Comparison of ENCODE assay signal across 27 cellular contexts in genomic region chr10:131056091-131056490, GRCh38.
DNase-seq lines count a peak whose midpoint lies in the region; ATAC-seq, FAIRE-seq and TF ChIP-seq lines count a peak whose summit lies in the region.
"Had no signal": no experiment of that assay in that cellular context is flagged by ENCODE, and none has a peak within 500 bp of the region (broad histone marks: within the 10 kb centered on the region; RNA-seq: fewer than 3 reads in every experiment).

No MANE protein-coding gene starts in this region.

- FAIRE-seq in H1 (lab: Jason Lieb, UNC) = no peak
- FAIRE-seq: A204.1, GM12878, GM12892, GM18507 had no signal

- 90% methylated on average over 12 of the region's 12 CpGs; no CpG with 5 or more reads in 1 of the 2 experiments for WGBS in H1 (ENCODE audit: extremely low coverage in 1 of 2, insufficient coverage in 1 of 2, insufficient read length in 1 of 2, insufficient replicate concordance in 2 of 2, low coverage in 1 of 2, low lambda C conversion rate in 2 of 2, missing lambda C conversion rate in 1 of 2), 2 experiments
- WGBS in spleen, 5 donors = 70 to 85% (median 74%) methylated on average over 12 of the region's 12 CpGs

- intact Hi-C loops in Right ventricle myocardium inferior (cut with DNase I) = no loop called here
- intact Hi-C loops in left cardiac atrium (cut with DNase I) = no loop called here
- intact Hi-C loops in spleen (cut with DNase I; ENCODE audit: low total_unique reads) = no loop called here

- H3K4me1 ChIP-seq in H1 (replicated peaks in 1 of 4; ENCODE audit: control insufficient read depth in 3 of 4, insufficient read depth in 4 of 4, low read length in 3 of 4) (peaks cover 0 to 2% (median 0%) of the 10 kb centered on the region in 4 experiments; a peak in 2 of 7 replicates), spleen (no peaks in the 10 kb centered on the region)
- H3K4me1 ChIP-seq: BE2C, BLaER1 had no signal

- TF ChIP-seq CTCF in H1 (IDR thresholded peaks at IDR 0.05; ENCODE audit: control extremely low read depth in 1 of 3, insufficient read depth in 1 of 3, low read depth in 1 of 3, low read length in 3 of 3) = no peak
- TF ChIP-seq CTCF in spleen (IDR thresholded peaks at IDR 0.05 in 8 of 11, conservative IDR thresholded peaks at IDR 0.05 in 3 of 11) = no peak

- POLR2A ChIA-PET in H1 (lab: Charles Lee; ENCODE audit: partially characterized antibody) = no interaction called here

- no peaks in the 10 kb centered on the region for H3K79me2 ChIP-seq in H1 (ENCODE audit: control insufficient read depth in 1 of 2, insufficient read depth in 2 of 2, low read length in 2 of 2)

- no peak overlapping the region for H2BK120ac ChIP-seq in H1 (replicated peaks; ENCODE audit: low read depth, low read length)

- H3K27me3 ChIP-seq in H1 (replicated peaks in 1 of 4; ENCODE audit: control insufficient read depth in 3 of 4, extremely low read depth in 1 of 4, insufficient read depth in 3 of 4, low read length in 3 of 4) (no peaks in the 10 kb centered on the region), spleen (replicated peaks in 1 of 7) (no peaks in the 10 kb centered on the region)
- H3K27me3 ChIP-seq: BE2C, BLaER1 had no signal

- no peaks in the 10 kb centered on the region for H3K79me1 ChIP-seq in H1 (ENCODE audit: low read depth, low read length)

- H3K9ac ChIP-seq in H1 (replicated peaks in 1 of 4; ENCODE audit: extremely low read depth in 1 of 4, low read depth in 3 of 4, low read length in 3 of 4) = no peak overlapping the region
- H3K9ac ChIP-seq: BLaER1 had no signal

- DNase-seq in Right ventricle myocardium inferior (ENCODE audit: missing footprints) (peak; percentile 9), left cardiac atrium (no peak), H1 (ENCODE audit: low read depth in 1 of 2, low spot score in 2 of 2) (no peak), spleen (peak; percentile 54), KBM-7 (no peak), NOMO-1 treated with DMSO at 0.1 percent for 48 hours (lab: John Stamatoyannopoulos, UW; ENCODE audit: unreplicated experiment) (no peak)
- no peak for DNase-seq in activated effector memory CD4-positive, alpha-beta T cell treated with Interleukin-2 at 50 U/mL for 16 hours
- DNase-seq: 8988T; ACHN; BE2C; C1 segment of cervical spinal cord; CD4-positive, alpha-beta memory T cell; CD4-positive, CD25-positive, alpha-beta regulatory T cell; CD8-positive, alpha-beta memory T cell; COR-L47; DMS 273 treated with DMSO at 0.1 percent for 48 hours; DMS153; DMS53; DMS79; DND-41; EL; GDM1 had no signal

- 0 out of 2 replicates have a peak overlapping the region, but pooled peaks have one; percentile 18 for H4K8ac ChIP-seq in H1 (ENCODE audit: extremely low read depth, insufficient read depth, low read length)

- CTCF ChIA-PET in H1 (lab: Charles Lee; ENCODE audit: partially characterized antibody) = interaction anchor here (1.3 kb wide), 1 partner anchor 348 kb away, joined by 3 read pairs; no protein-coding TSS in a partner anchor

- H4K91ac ChIP-seq in H1 (replicated peaks; ENCODE audit: insufficient read length, low read length) = no peak overlapping the region

- TF ChIP-seq RAD21 in H1 (IDR thresholded peaks at IDR 0.05 in 1 of 2, conservative IDR thresholded peaks at IDR 0.05 in 1 of 2; ENCODE audit: low read depth in 2 of 2, low read length in 2 of 2) = no peak

- TF ChIP-seq EP300 in H1 (IDR thresholded peaks at IDR 0.05; ENCODE audit: borderline replicate concordance in 1 of 2, low read depth in 2 of 2, low read length in 2 of 2) = no peak

- no peak overlapping the region for H3K4me2 ChIP-seq in H1 (ENCODE audit: insufficient read depth in 1 of 2, low read depth in 2 of 2, low read length in 2 of 2)
- H3K4me2 ChIP-seq: BLaER1 had no signal

- in situ Hi-C loops in KBM-7 (cut with MboI; ENCODE audit: low pct_unique_long_range_greater_than_20kb, low sequenced_read_pairs) = no loop called here

- H2AFZ ChIP-seq in H1 (ENCODE audit: low read length) = no peak overlapping the region

- no peaks in the 10 kb centered on the region for H4K20me1 ChIP-seq in H1 (replicated peaks in 1 of 2; ENCODE audit: control insufficient read depth in 1 of 2, insufficient read depth in 2 of 2, low read length in 2 of 2)
- H4K20me1 ChIP-seq: BLaER1 had no signal

- no peaks in the 10 kb centered on the region for H3K23me2 ChIP-seq in H1 (ENCODE audit: low read depth, low read length)

- no peak overlapping the region for H2BK5ac ChIP-seq in H1 (ENCODE audit: low read depth, low read length)

- no peak overlapping the region for H2BK12ac ChIP-seq in H1 (ENCODE audit: low read depth, low read length)

- no peak overlapping the region for H4K5ac ChIP-seq in H1 (ENCODE audit: insufficient read length, low read depth, low read length)

- peaks cover 15% of the 10 kb centered on the region in 2 experiments for H3K9me3 ChIP-seq in H1 (ENCODE audit: insufficient read depth in 2 of 2, low read depth in 1 of 2, low read length in 1 of 2)
- H3K9me3 ChIP-seq in spleen = peaks cover 0 to 27% (median 10%) of the 10 kb centered on the region in 8 donors
- H3K9me3 ChIP-seq: BE2C had no signal

- H2BK15ac ChIP-seq in H1 (ENCODE audit: low read length) = no peak overlapping the region

- H3K36me3 ChIP-seq in H1 (ENCODE audit: control insufficient read depth in 2 of 4, insufficient read depth in 4 of 4, low read length in 3 of 4) = no peaks in the 10 kb centered on the region
- no peaks in the 10 kb centered on the region for H3K36me3 ChIP-seq in spleen
- H3K36me3 ChIP-seq: BE2C, BLaER1 had no signal

- H3K23ac ChIP-seq in H1 (ENCODE audit: insufficient read length) = no peak overlapping the region

- no peak overlapping the region for H2BK20ac ChIP-seq in H1 (ENCODE audit: low read length)

- H3K4ac ChIP-seq in H1 (replicated peaks; ENCODE audit: insufficient read length, low read depth, low read length) = no peak overlapping the region

- no peak overlapping the region for H3K14ac ChIP-seq in H1 (ENCODE audit: insufficient read length)

- H2AK5ac ChIP-seq in H1 (ENCODE audit: low read depth, low read length) = no peak overlapping the region

- TF ChIP-seq POLR2A in H1 (IDR thresholded peaks at IDR 0.05; ENCODE audit: control extremely low read depth in 1 of 2, low read depth in 2 of 2, low read length in 2 of 2) (no peak), spleen (IDR thresholded peaks at IDR 0.05) (no peak)

- no peak overlapping the region for H3K18ac ChIP-seq in H1 (ENCODE audit: extremely low read depth, low read length)

- H3K4me3 ChIP-seq in H1 (ENCODE audit: extremely low read depth in 1 of 4, insufficient read depth in 2 of 4, low read depth in 3 of 4, low read length in 4 of 4) = no peak overlapping the region
- no peak overlapping the region for H3K4me3 ChIP-seq in spleen
- H3K4me3 ChIP-seq: BLaER1, GM12878 had no signal

- H3K27ac ChIP-seq in H1 (ENCODE audit: low read depth, low read length) (no peak overlapping the region), spleen (no peak overlapping the region)
- H3K27ac ChIP-seq: BLaER1 had no signal

- no peak overlapping the region for H3K56ac ChIP-seq in H1 (replicated peaks; ENCODE audit: insufficient read length, low read depth, low read length)

- ATAC-seq in Right ventricle myocardium inferior (no peak), left cardiac atrium (no peak)
- ATAC-seq: GM12878 had no signal

TF ChIP-seq in H1, 55 proteins besides CTCF, POLR2A, EP300 and RAD21 (continues in another document):
- TF ChIP-seq SP4 (IDR thresholded peaks at IDR 0.05; ENCODE audit: low read length) (no peak), SIRT6 (IDR thresholded peaks at IDR 0.05; ENCODE audit: low read length) (no peak), PHF8 (conservative IDR thresholded peaks at IDR 0.05; ENCODE audit: low read depth, low read length) (no peak), ATF3 (IDR thresholded peaks at IDR 0.05; ENCODE audit: insufficient read depth, low read depth, low read length) (no peak), SAP30 (IDR thresholded peaks at IDR 0.05; ENCODE audit: insufficient read depth, insufficient replicate concordance, low read length) (no peak), NRF1 (IDR thresholded peaks at IDR 0.05; ENCODE audit: low read depth, low read length) (no peak), ATF2 (IDR thresholded peaks at IDR 0.05; ENCODE audit: low read length) (no peak)

Comparison
In these comparisons a context has a peak if more than half of its experiments do, and no peak if none do; other contexts are left out.
1. DNase-seq: peak in Right ventricle myocardium inferior (single experiment) and spleen (single experiment); none in left cardiac atrium (single experiment), H1 (0 of 2), activated effector memory CD4-positive, alpha-beta T cell treated with Interleukin-2 at 50 U/mL for 16 hours (single experiment), KBM-7 (single experiment) and NOMO-1 treated with DMSO at 0.1 percent for 48 hours (single experiment).